ENCODE assay signal across 19 cellular contexts in the genomic region with DNA sequence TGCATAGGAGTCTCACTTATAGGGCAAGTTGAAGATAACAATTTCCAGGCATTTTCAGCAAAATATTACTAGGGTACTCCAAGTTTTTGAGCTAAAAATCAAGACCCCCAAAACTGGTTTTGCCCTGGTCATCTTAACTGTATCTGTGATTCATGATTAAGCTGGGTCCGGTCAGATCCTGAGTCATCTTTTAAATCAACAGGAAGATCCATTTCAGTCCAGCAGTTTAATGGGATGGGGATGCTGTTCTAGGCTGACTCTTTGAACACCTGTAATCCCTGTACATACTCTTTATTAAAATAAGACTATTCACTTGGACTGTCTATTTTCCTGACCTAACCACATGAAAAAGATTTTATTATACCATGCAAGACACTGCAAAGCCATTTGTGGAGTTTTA.
DNase-seq lines count a peak whose midpoint lies in the region; ATAC-seq and TF ChIP-seq lines count a peak whose summit lies in the region.
"Had no signal": no experiment of that assay in that cellular context is flagged by ENCODE, and none has a peak within 500 bp of the region (broad histone marks: within the 10 kb centered on the region; RNA-seq: fewer than 3 reads in every experiment).

No MANE protein-coding gene starts in this region.

- BruUV-seq in MCF 10A (replicated peaks; lab: Mats Ljungman, UMichigan), result no TSS peak

- no peaks in the 10 kb centered on the region for H3K9me3 Mint-ChIP-seq in MCF 10A (ENCODE audit: unreplicated experiment)
- no peaks in the 10 kb centered on the region for H3K9me3 Mint-ChIP-seq in activated CD4-positive, alpha-beta memory T cell treated with anti-CD3 and anti-CD28 coated beads for 36 hours
- H3K9me3 Mint-ChIP-seq: CD8-positive, alpha-beta memory T cell had no signal

- ATAC-seq in GM18511 (IDR thresholded peaks at IDR 0.05; ENCODE audit: unreplicated experiment), result no peak

- H3K4me3 ChIP-seq in breast epithelium (no peak overlapping the region), fibroblast of the aortic adventitia (ENCODE audit: low read depth, low read length) (no peak overlapping the region)
- H3K4me3 ChIP-seq: BLaER1 treated with 17β-estradiol and CSF1 and Interleukin-3, amounts not matched to agents 10 nM and 100 nM; SK-N-MC had no signal

- TF ChIP-seq CTCF in MCF 10A (IDR thresholded peaks at IDR 0.05; ENCODE audit: unreplicated experiment) (no peak), breast epithelium (IDR thresholded peaks at IDR 0.05) (no peak), RWPE1 (conservative IDR thresholded peaks at IDR 0.05; ENCODE audit: low read depth) (no peak), fibroblast of the aortic adventitia (IDR thresholded peaks at IDR 0.05; ENCODE audit: insufficient read depth, low read length) (no peak)

- no peaks in the 10 kb centered on the region for H3K9me3 ChIP-seq in breast epithelium
- H3K9me3 ChIP-seq: BLaER1 treated with 17β-estradiol and CSF1 and Interleukin-3, amounts not matched to agents 10 nM and 100 nM had no signal

- DNase-seq in MCF 10A (ENCODE audit: unreplicated experiment), result peak; percentile 9
- DNase-seq in breast epithelium (ENCODE audit: low spot score in 2 of 2), result no peak
- peak; percentile 24 for DNase-seq in RWPE1 (ENCODE audit: low spot score)
- DNase-seq in fibroblast of the aortic adventitia (ENCODE audit: low read depth), result peak; percentile 20
- DNase-seq in stromal cell of bone marrow (ENCODE audit: low read depth), result peak; percentile 9
- DNase-seq in HEK293T (ENCODE audit: extremely low spot score), result no peak
- no peak for DNase-seq in activated CD4-positive, alpha-beta memory T cell treated with anti-CD3 and anti-CD28 coated beads for 36 hours
- DNase-seq: CD8-positive, alpha-beta memory T cell; DND-41; HCEC 1CT; KBM-7; NCI-H1436 treated with DMSO at 0.1 percent for 48 hours; NCI-H2081 treated with DMSO at 0.1 percent for 48 hours; NCI-H510A; NCI-H82; Right ventricle myocardium superior had no signal

- CTCF ChIA-PET in MCF 10A (lab: Yijun Ruan, JAX), result interaction anchor here (0.8 to 1.6 kb wide), 2 partner anchors 43 to 45 kb away, joined by 3 to 5 read pairs; no protein-coding TSS in a partner anchor
- CTCF ChIA-PET in RWPE1 (lab: Yijun Ruan, JAX), result no interaction called here
- CTCF ChIA-PET in HEK293T (lab: Yijun Ruan, JAX), result interaction anchor here (1.2 kb wide), 1 partner anchor 25 kb away, joined by 3 read pairs; no protein-coding TSS in a partner anchor
- CTCF ChIA-PET in activated CD4-positive, alpha-beta memory T cell treated with anti-CD3 and anti-CD28 coated beads for 36 hours (lab: Charles Lee), result no interaction called here

- no peak overlapping the region for H3K4me3 Mint-ChIP-seq in MCF 10A (ENCODE audit: unreplicated experiment)
- no peak overlapping the region for H3K4me3 Mint-ChIP-seq in activated CD4-positive, alpha-beta memory T cell treated with anti-CD3 and anti-CD28 coated beads for 36 hours
- H3K4me3 Mint-ChIP-seq: CD8-positive, alpha-beta memory T cell had no signal

- no peaks in the 10 kb centered on the region for H3K27me3 ChIP-seq in breast epithelium
- H3K27me3 ChIP-seq: BLaER1 treated with 17β-estradiol and CSF1 and Interleukin-3, amounts not matched to agents 10 nM and 100 nM had no signal

- H3K4me1 Mint-ChIP-seq in MCF 10A (ENCODE audit: insufficient read depth, unreplicated experiment), result peaks cover 6% of the 10 kb centered on the region
- no peaks in the 10 kb centered on the region for H3K4me1 Mint-ChIP-seq in activated CD4-positive, alpha-beta memory T cell treated with anti-CD3 and anti-CD28 coated beads for 36 hours (ENCODE audit: low read depth)
- H3K4me1 Mint-ChIP-seq: CD8-positive, alpha-beta memory T cell had no signal

- intact Hi-C loops in MCF 10A (cut with micrococcal nuclease) (no loop called here), breast epithelium (cut with DNase I; ENCODE audit: low total_unique reads) (no loop called here)
- intact Hi-C loops in activated CD4-positive, alpha-beta memory T cell treated with anti-CD3 and anti-CD28 coated beads for 36 hours (cut with micrococcal nuclease), result no loop called here

- H3K27me3 Mint-ChIP-seq in MCF 10A (ENCODE audit: insufficient read depth, unreplicated experiment), result no peaks in the 10 kb centered on the region
- H3K27me3 Mint-ChIP-seq in activated CD4-positive, alpha-beta memory T cell treated with anti-CD3 and anti-CD28 coated beads for 36 hours, result peaks cover 2% of the 10 kb centered on the region

- POLR2A ChIA-PET in MCF 10A (lab: Yijun Ruan, JAX) (no interaction called here), RWPE1 (lab: Yijun Ruan, JAX; ENCODE audit: low non-redundant PET) (no interaction called here), HEK293T (lab: Yijun Ruan, JAX) (no interaction called here)
- POLR2A ChIA-PET in activated CD4-positive, alpha-beta memory T cell treated with anti-CD3 and anti-CD28 coated beads for 36 hours (lab: Charles Lee), result no interaction called here

- TF ChIP-seq POLR2A in breast epithelium (IDR thresholded peaks at IDR 0.05), result no peak

- H3K27ac Mint-ChIP-seq in MCF 10A (ENCODE audit: low read depth, unreplicated experiment), result no peak overlapping the region
- H3K27ac Mint-ChIP-seq in activated CD4-positive, alpha-beta memory T cell treated with anti-CD3 and anti-CD28 coated beads for 36 hours, result no peak overlapping the region
- H3K27ac Mint-ChIP-seq: CD8-positive, alpha-beta memory T cell had no signal

- no peaks in the 10 kb centered on the region for H3K4me1 ChIP-seq in breast epithelium
- H3K4me1 ChIP-seq: BLaER1 treated with 17β-estradiol and CSF1 and Interleukin-3, amounts not matched to agents 10 nM and 100 nM had no signal

- H3K36me3 Mint-ChIP-seq in MCF 10A (ENCODE audit: insufficient read depth, unreplicated experiment), result no peaks in the 10 kb centered on the region
- H3K36me3 Mint-ChIP-seq in activated CD4-positive, alpha-beta memory T cell treated with anti-CD3 and anti-CD28 coated beads for 36 hours, result no peaks in the 10 kb centered on the region
- H3K36me3 Mint-ChIP-seq: CD8-positive, alpha-beta memory T cell had no signal

- no peak overlapping the region for H3K27ac ChIP-seq in breast epithelium
- no peak overlapping the region for H3K27ac ChIP-seq in RWPE1
- H3K27ac ChIP-seq: BLaER1 treated with 17β-estradiol and CSF1 and Interleukin-3, amounts not matched to agents 10 nM and 100 nM; SK-N-MC had no signal

- H3K36me3 ChIP-seq in breast epithelium, result no peaks in the 10 kb centered on the region

TF ChIP-seq in HEK293T, 16 proteins besides CTCF, POLR2A, EP300 and RAD21:
- TF ChIP-seq SUZ12 (IDR thresholded peaks at IDR 0.05) (no peak), TARDBP (IDR thresholded peaks at IDR 0.05) (no peak), HDGF (IDR thresholded peaks at IDR 0.05; ENCODE audit: borderline replicate concordance) (no peak), ZNF384 (IDR thresholded peaks at IDR 0.05) (no peak), ELF4 (IDR thresholded peaks at IDR 0.05) (no peak), SP1 (IDR thresholded peaks at IDR 0.05) (no peak), ARNT (IDR thresholded peaks at IDR 0.05) (no peak), CTBP1 (IDR thresholded peaks at IDR 0.05; ENCODE audit: borderline replicate concordance) (no peak), L3MBTL2 (conservative IDR thresholded peaks at IDR 0.05) (no peak), BHLHE40 (IDR thresholded peaks at IDR 0.05; ENCODE audit: borderline replicate concordance) (no peak), NFRKB (IDR thresholded peaks at IDR 0.05) (no peak), FOXM1 (IDR thresholded peaks at IDR 0.05; ENCODE audit: borderline replicate concordance) (no peak), FOXA1 (IDR thresholded peaks at IDR 0.05) (no peak)
- TF ChIP-seq, protein P1, sequence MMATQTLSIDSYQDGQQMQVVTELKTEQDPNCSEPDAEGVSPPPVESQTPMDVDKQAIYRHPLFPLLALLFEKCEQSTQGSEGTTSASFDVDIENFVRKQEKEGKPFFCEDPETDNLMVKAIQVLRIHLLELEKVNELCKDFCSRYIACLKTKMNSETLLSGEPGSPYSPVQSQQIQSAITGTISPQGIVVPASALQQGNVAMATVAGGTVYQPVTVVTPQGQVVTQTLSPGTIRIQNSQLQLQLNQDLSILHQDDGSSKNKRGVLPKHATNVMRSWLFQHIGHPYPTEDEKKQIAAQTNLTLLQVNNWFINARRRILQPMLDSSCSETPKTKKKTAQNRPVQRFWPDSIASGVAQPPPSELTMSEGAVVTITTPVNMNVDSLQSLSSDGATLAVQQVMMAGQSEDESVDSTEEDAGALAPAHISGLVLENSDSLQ (IDR thresholded peaks at IDR 0.05), result no peak

Comparison
In these comparisons a context has a peak if more than half of its experiments do, and no peak if none do; other contexts are left out.
1. DNase-seq: peak in MCF 10A (single experiment), RWPE1 (single experiment), fibroblast of the aortic adventitia (single experiment) and stromal cell of bone marrow (single experiment); none in breast epithelium (0 of 2), HEK293T (single experiment) and activated CD4-positive, alpha-beta memory T cell treated with anti-CD3 and anti-CD28 coated beads for 36 hours (single experiment).
2. CTCF ChIA-PET loops: an anchor here in MCF 10A (0.8 to 1.6 kb wide) and HEK293T (1.2 kb wide); none called in RWPE1 and activated CD4-positive, alpha-beta memory T cell treated with anti-CD3 and anti-CD28 coated beads for 36 hours.